ENCODE assay signal across 20 cellular contexts in the genomic region with DNA sequence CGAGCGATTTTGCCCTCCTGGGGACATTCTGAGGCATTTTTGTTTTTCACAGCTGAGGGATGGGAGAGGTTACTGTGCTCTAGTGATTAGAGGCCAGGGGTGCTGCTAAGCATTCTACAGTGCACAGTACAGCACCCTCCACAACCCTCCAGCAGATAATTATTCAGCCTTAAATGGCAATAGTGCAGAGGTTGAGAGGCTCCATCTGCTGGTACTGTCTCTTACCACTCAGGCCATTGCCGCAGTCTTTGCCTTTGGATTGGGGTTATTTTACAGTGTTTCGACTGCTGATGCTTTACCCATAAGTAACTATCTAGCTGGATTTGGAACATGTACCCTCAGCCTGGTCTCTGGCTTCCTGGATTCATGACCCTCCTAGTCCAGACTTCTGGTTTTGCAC.
DNase-seq lines count a peak whose midpoint lies in the region; ATAC-seq and TF ChIP-seq lines count a peak whose summit lies in the region.
"Had no signal": no experiment of that assay in that cellular context is flagged by ENCODE, and none has a peak within 500 bp of the region (broad histone marks: within the 10 kb centered on the region; RNA-seq: fewer than 3 reads in every experiment).

No MANE protein-coding gene starts in this region.

- no peak for TF ChIP-seq EP300 in SK-N-SH (IDR thresholded peaks at IDR 0.05; ENCODE audit: borderline replicate concordance in 1 of 2, low read depth in 1 of 2, low read length in 1 of 2)

- H3K9me3 Mint-ChIP-seq in Calu3 (ENCODE audit: low read depth, unreplicated experiment): no peaks in the 10 kb centered on the region
- H3K9me3 Mint-ChIP-seq: activated CD4-positive, alpha-beta T cell treated with anti-CD3 and anti-CD28 coated beads, Interleukin-2, amount 10 ng/mL, durations not matched to agents 24 days and 14 days; natural killer cell; type B pancreatic cell had no signal

- DNase-seq in HuH-7 (ENCODE audit: low spot score): peak; percentile 16
- DNase-seq in SK-N-SH: no peak
- peak; percentile 15 for DNase-seq in left kidney (ENCODE audit: low read depth, low spot score)
- no peak for DNase-seq in Calu3
- DNase-seq in Kasumi-1 (lab: John Stamatoyannopoulos, UW): no peak
- no peak for DNase-seq in GF-D8 (lab: John Stamatoyannopoulos, UW)
- DNase-seq: activated CD4-positive, alpha-beta T cell treated with anti-CD3 and anti-CD28 coated beads, Interleukin-2, amount 10 ng/mL, durations not matched to agents 24 days and 14 days; activated T-cell treated with anti-CD3 and anti-CD28 coated beads, Interleukin-2, amount 50 U/mL, for 24 hours; C1 segment of cervical spinal cord; GOT3; natural killer cell; NCI-H2081 treated with DMSO at 0.1 percent for 48 hours; T-helper 17 cell had no signal

- peak; percentile 28; the same call in 1 of the 2 replicates for TF ChIP-seq RAD21 in SK-N-SH (IDR thresholded peaks at IDR 0.05; ENCODE audit: low read length)

- H3K36me3 ChIP-seq in SK-N-SH (replicated peaks in 1 of 2; ENCODE audit: control insufficient read depth in 1 of 2, insufficient read depth in 2 of 2, low read length in 1 of 2): no peaks in the 10 kb centered on the region
- H3K36me3 ChIP-seq: right atrium auricular region had no signal

- no peak overlapping the region for H3K9ac ChIP-seq in SK-N-SH

- no peaks in the 10 kb centered on the region for H3K9me2 ChIP-seq in SK-N-SH

- no peak overlapping the region for H3K4me2 ChIP-seq in SK-N-SH

- no peak overlapping the region for H2AFZ ChIP-seq in SK-N-SH (ENCODE audit: low read depth)

- BruUV-seq in Calu3 (replicated peaks; lab: Mats Ljungman, UMichigan): no TSS peak

- H3K9me3 ChIP-seq in SK-N-SH: no peaks in the 10 kb centered on the region
- H3K9me3 ChIP-seq: right atrium auricular region had no signal

- H3K36me3 Mint-ChIP-seq in Calu3 (ENCODE audit: insufficient read depth, unreplicated experiment): no peaks in the 10 kb centered on the region
- H3K36me3 Mint-ChIP-seq: natural killer cell, type B pancreatic cell had no signal

- WGBS in SK-N-SH (ENCODE audit: low lambda C conversion rate): 60% methylated on average over 4 of the region's 4 CpGs

- no peaks in the 10 kb centered on the region for H3K4me1 Mint-ChIP-seq in Calu3 (ENCODE audit: low read depth, unreplicated experiment)
- H3K4me1 Mint-ChIP-seq: activated CD4-positive, alpha-beta T cell treated with anti-CD3 and anti-CD28 coated beads, Interleukin-2, amount 10 ng/mL, durations not matched to agents 24 days and 14 days; central memory CD8-positive, alpha-beta T cell; natural killer cell; T-helper 17 cell had no signal

- no peak overlapping the region for H3K4me3 ChIP-seq in SK-N-SH (ENCODE audit: low read depth in 2 of 2, low read length in 1 of 2)
- H3K4me3 ChIP-seq: right atrium auricular region had no signal

- no peaks in the 10 kb centered on the region for H3K79me2 ChIP-seq in SK-N-SH (ENCODE audit: insufficient read depth)

- H3K27me3 ChIP-seq in SK-N-SH (ENCODE audit: insufficient read depth): no peaks in the 10 kb centered on the region
- H3K27me3 ChIP-seq: right atrium auricular region had no signal

- no peaks in the 10 kb centered on the region for H4K20me1 ChIP-seq in SK-N-SH (ENCODE audit: insufficient read depth)

- no peaks in the 10 kb centered on the region for H3F3A ChIP-seq in SK-N-SH (replicated peaks; ENCODE audit: insufficient read depth)

- ATAC-seq in GM18868 (IDR thresholded peaks at IDR 0.05; ENCODE audit: unreplicated experiment): no peak
- ATAC-seq: natural killer cell, T-helper 17 cell had no signal

- TF ChIP-seq CTCF in C4-2B (conservative IDR thresholded peaks at IDR 0.05): peak; percentile 20
- peak; percentile 29 for TF ChIP-seq CTCF in SK-N-SH (IDR thresholded peaks at IDR 0.05)
- TF ChIP-seq CTCF in Calu3 (IDR thresholded peaks at IDR 0.05; ENCODE audit: unreplicated experiment): no peak

- CTCF ChIA-PET in SK-N-SH (lab: Yijun Ruan, JAX) (interaction anchor here (1.1 kb wide), 1 partner anchor 25 kb away, joined by 4 read pairs; no protein-coding TSS in a partner anchor), Calu3 (lab: Charles Lee) (no interaction called here)

- POLR2A ChIA-PET in SK-N-SH (lab: Yijun Ruan, JAX): no interaction called here

- no peak overlapping the region for H3K4me3 Mint-ChIP-seq in Calu3 (ENCODE audit: low read depth, unreplicated experiment)
- H3K4me3 Mint-ChIP-seq: activated CD4-positive, alpha-beta T cell treated with anti-CD3 and anti-CD28 coated beads, Interleukin-2, amount 10 ng/mL, durations not matched to agents 24 days and 14 days; activated T-cell treated with anti-CD3 and anti-CD28 coated beads, Interleukin-2, amount 50 U/mL, for 24 hours; central memory CD8-positive, alpha-beta T cell; natural killer cell; T-helper 17 cell; type B pancreatic cell had no signal

- no peaks in the 10 kb centered on the region for H3K27me3 Mint-ChIP-seq in Calu3 (ENCODE audit: unreplicated experiment)
- H3K27me3 Mint-ChIP-seq: activated CD4-positive, alpha-beta T cell treated with anti-CD3 and anti-CD28 coated beads, Interleukin-2, amount 10 ng/mL, durations not matched to agents 24 days and 14 days; activated T-cell treated with anti-CD3 and anti-CD28 coated beads, Interleukin-2, amount 50 U/mL, for 24 hours; central memory CD8-positive, alpha-beta T cell; T-helper 17 cell; type B pancreatic cell had no signal

- intact Hi-C loops in Calu3 (cut with micrococcal nuclease; ENCODE audit: unreplicated experiment): no loop called here

- H3K4me1 ChIP-seq in SK-N-SH (ENCODE audit: control insufficient read depth in 1 of 2, insufficient read depth in 2 of 2, low read depth in 1 of 2, low read length in 1 of 2): no peaks in the 10 kb centered on the region
- H3K4me1 ChIP-seq: right atrium auricular region had no signal

- no peak overlapping the region for H3K27ac Mint-ChIP-seq in Calu3 (ENCODE audit: unreplicated experiment)
- H3K27ac Mint-ChIP-seq: activated CD4-positive, alpha-beta T cell treated with anti-CD3 and anti-CD28 coated beads, Interleukin-2, amount 10 ng/mL, durations not matched to agents 24 days and 14 days; activated T-cell treated with anti-CD3 and anti-CD28 coated beads, Interleukin-2, amount 50 U/mL, for 24 hours; natural killer cell; T-helper 17 cell; type B pancreatic cell had no signal

- H3K27ac ChIP-seq in C4-2B (no peak overlapping the region), SK-N-SH (ENCODE audit: low read depth in 2 of 2, low read length in 1 of 2) (no peak overlapping the region)
- H3K27ac ChIP-seq: epithelial cell of prostate, HL-60, right atrium auricular region had no signal

TF ChIP-seq in SK-N-SH, 30 proteins besides CTCF, POLR2A, EP300 and RAD21:
- TF ChIP-seq SMC3 (IDR thresholded peaks at IDR 0.05; ENCODE audit: low read depth, low read length): peak; percentile 4; the same call in 1 of the 2 replicates
- TF ChIP-seq FOSL2 (IDR thresholded peaks at IDR 0.05; ENCODE audit: borderline replicate concordance, low read depth): no peak
- no peak for TF ChIP-seq EZH2phosphoT487 (IDR thresholded peaks at IDR 0.05; ENCODE audit: borderline replicate concordance, low read depth)

Comparison
In these comparisons a context has a peak if more than half of its experiments do, and no peak if none do; other contexts are left out.
1. DNase-seq: peak in HuH-7 (single experiment) and left kidney (single experiment); none in SK-N-SH (single experiment), Calu3 (single experiment), Kasumi-1 (0 of 2) and GF-D8 (single experiment).